Comparison of ENCODE assay signal across 8 cellular contexts in genomic region chr4:76688737-76689078, GRCh38.
DNase-seq lines count a peak whose midpoint lies in the region; ATAC-seq and TF ChIP-seq lines count a peak whose summit lies in the region.

No MANE protein-coding gene starts in this region.

- no peaks in the 10 kb centered on the region for H3K27me3 ChIP-seq in tibial nerve

- H3K36me3 ChIP-seq in tibial nerve, result no peaks in the 10 kb centered on the region

- H3K4me3 ChIP-seq in tibial nerve, result peak overlapping the region; percentile 35 to 70 (median 48)

- H3K27ac ChIP-seq in tibial nerve, result peak overlapping the region in 3 of 4 donors; percentile 58 to 85 (median 74)

- H3K9me3 Mint-ChIP-seq in activated naive CD4-positive, alpha-beta T cell treated with anti-CD3 and anti-CD28 coated beads, Interleukin-2, amount 10 ng/mL, durations not matched to agents 7 days and 5 days, result no peaks in the 10 kb centered on the region
- no peaks in the 10 kb centered on the region for H3K9me3 Mint-ChIP-seq in activated CD8-positive, alpha-beta T cell treated with anti-CD3 and anti-CD28 coated beads, Interleukin-2, amount 10 ng/mL, durations not matched to agents 7 days and 5 days (ENCODE audit: insufficient read depth)
- peaks cover 0 to 6% (median 0%) of the 10 kb centered on the region in 6 donors for H3K9me3 Mint-ChIP-seq in immature natural killer cell

- peak overlapping the region; percentile 30 for H3K4me3 Mint-ChIP-seq in activated naive CD4-positive, alpha-beta T cell treated with anti-CD3 and anti-CD28 coated beads, Interleukin-2, amount 10 ng/mL, durations not matched to agents 7 days and 5 days
- H3K4me3 Mint-ChIP-seq in activated CD8-positive, alpha-beta T cell treated with anti-CD3 and anti-CD28 coated beads, Interleukin-2, amount 10 ng/mL, durations not matched to agents 7 days and 5 days, result peak overlapping the region; percentile 47
- peak overlapping the region in 4 of 5 donors; percentile 15 to 71 (median 36) for H3K4me3 Mint-ChIP-seq in immature natural killer cell

- no peak for ATAC-seq in activated CD8-positive, alpha-beta T cell treated with anti-CD3 and anti-CD28 coated beads, Interleukin-2, amount 10 ng/mL, durations not matched to agents 7 days and 5 days
- no peak for ATAC-seq in GM21526 (IDR thresholded peaks at IDR 0.05; ENCODE audit: low FRiP score, unreplicated experiment)

- no peaks in the 10 kb centered on the region for H3K9me3 ChIP-seq in tibial nerve

- H3K27me3 Mint-ChIP-seq in activated naive CD4-positive, alpha-beta T cell treated with anti-CD3 and anti-CD28 coated beads, Interleukin-2, amount 10 ng/mL, durations not matched to agents 7 days and 5 days, result peaks cover 70% of the 10 kb centered on the region
- peaks cover 75% of the 10 kb centered on the region for H3K27me3 Mint-ChIP-seq in activated CD8-positive, alpha-beta T cell treated with anti-CD3 and anti-CD28 coated beads, Interleukin-2, amount 10 ng/mL, durations not matched to agents 7 days and 5 days (ENCODE audit: low read depth)
- peaks cover 7 to 26% (median 14%) of the 10 kb centered on the region in 3 donors for H3K27me3 Mint-ChIP-seq in immature natural killer cell (ENCODE audit: low read depth in 3 of 3)

- no peaks in the 10 kb centered on the region for H3K36me3 Mint-ChIP-seq in activated naive CD4-positive, alpha-beta T cell treated with anti-CD3 and anti-CD28 coated beads, Interleukin-2, amount 10 ng/mL, durations not matched to agents 7 days and 5 days
- no peaks in the 10 kb centered on the region for H3K36me3 Mint-ChIP-seq in activated CD8-positive, alpha-beta T cell treated with anti-CD3 and anti-CD28 coated beads, Interleukin-2, amount 10 ng/mL, durations not matched to agents 7 days and 5 days (ENCODE audit: low read depth)
- peaks cover 0 to 3% (median 0%) of the 10 kb centered on the region in 3 donors for H3K36me3 Mint-ChIP-seq in immature natural killer cell

- POLR2A ChIA-PET in activated CD8-positive, alpha-beta T cell treated with anti-CD3 and anti-CD28 coated beads, Interleukin-2, amount 10 ng/mL, durations not matched to agents 7 days and 5 days (lab: Charles Lee), result interaction anchor here (0.8 kb wide), 1 partner anchor 8 kb away, joined by 3 read pairs; no protein-coding TSS in a partner anchor

- CTCF ChIA-PET in activated naive CD4-positive, alpha-beta T cell treated with anti-CD3 and anti-CD28 coated beads, Interleukin-2, amount 10 ng/mL, durations not matched to agents 7 days and 5 days (lab: Charles Lee), result no interaction called here
- CTCF ChIA-PET in activated CD8-positive, alpha-beta T cell treated with anti-CD3 and anti-CD28 coated beads, Interleukin-2, amount 10 ng/mL, durations not matched to agents 7 days and 5 days (lab: Charles Lee), result no interaction called here

- TF ChIP-seq EP300 in tibial nerve (IDR thresholded peaks at IDR 0.05), result no peak

- peaks cover 15% of the 10 kb centered on the region for H3K4me1 Mint-ChIP-seq in activated naive CD4-positive, alpha-beta T cell treated with anti-CD3 and anti-CD28 coated beads, Interleukin-2, amount 10 ng/mL, durations not matched to agents 7 days and 5 days
- H3K4me1 Mint-ChIP-seq in activated CD8-positive, alpha-beta T cell treated with anti-CD3 and anti-CD28 coated beads, Interleukin-2, amount 10 ng/mL, durations not matched to agents 7 days and 5 days (ENCODE audit: low read depth), result peaks cover 31% of the 10 kb centered on the region
- H3K4me1 Mint-ChIP-seq in immature natural killer cell, result peaks cover 12 to 15% of the 10 kb centered on the region in 2 donors

- WGBS in tibial nerve, 2 donors, result 30 to 35% methylated on average over 11 of the region's 11 CpGs

- no peak for TF ChIP-seq POLR2A in tibial nerve (IDR thresholded peaks at IDR 0.05)

- no peak for TF ChIP-seq CTCF in tibial nerve (IDR thresholded peaks at IDR 0.05)

- DNase-seq in activated naive CD4-positive, alpha-beta T cell treated with anti-CD3 and anti-CD28 coated beads, Interleukin-2, amount 10 ng/mL, durations not matched to agents 7 days and 5 days, result no peak
- DNase-seq in activated naive CD4-positive, alpha-beta T cell treated with anti-CD3 and anti-CD28 coated beads, Interleukin-2, amount 50 U/mL, for 16 hours, result no peak
- DNase-seq in activated CD8-positive, alpha-beta T cell treated with anti-CD3 and anti-CD28 coated beads, Interleukin-2, amount 10 ng/mL, durations not matched to agents 7 days and 5 days, result no peak
- no peak for DNase-seq in immature natural killer cell
- DNase-seq in tibial nerve (ENCODE audit: low spot score in 2 of 2), result no peak
- no peak for DNase-seq in NCI-H774 (lab: John Stamatoyannopoulos, UW)
- no peak for DNase-seq in stimulated activated CD4-positive, alpha-beta T cell treated with anti-CD3 and anti-CD28 coated beads, Interleukin-12 subunit alpha, Interleukin-12 subunit beta, amount 100 ng/mL, for 4 hours

- peaks cover 0 to 41% (median 7%) of the 10 kb centered on the region in 4 donors for H3K4me1 ChIP-seq in tibial nerve

- H3K27ac Mint-ChIP-seq in activated naive CD4-positive, alpha-beta T cell treated with anti-CD3 and anti-CD28 coated beads, Interleukin-2, amount 10 ng/mL, durations not matched to agents 7 days and 5 days, result no peak overlapping the region
- H3K27ac Mint-ChIP-seq in activated CD8-positive, alpha-beta T cell treated with anti-CD3 and anti-CD28 coated beads, Interleukin-2, amount 10 ng/mL, durations not matched to agents 7 days and 5 days, result no peak overlapping the region
- no peak overlapping the region for H3K27ac Mint-ChIP-seq in immature natural killer cell
